8 cellular contexts compared by ENCODE assay signal in genomic region chr12:12725956-12726542, GRCh38. TPM values are rescaled to one million over a fixed set of nuclear protein-coding genes. Genes with fewer than 3 reads are reported as not detected.
A peak's percentile ranks its signal among the peaks of the same experiment; 100 is the strongest.
DNase-seq lines count a peak whose midpoint lies in the region; FAIRE-seq and TF ChIP-seq lines count a peak whose summit lies in the region.

No MANE protein-coding gene starts in this region.

- peak; percentile 55 for TF ChIP-seq POLR2A in GM12891 (IDR thresholded peaks at IDR 0.05; ENCODE audit: low read depth, low read length)
- TF ChIP-seq POLR2A in esophagus muscularis mucosa (IDR thresholded peaks at IDR 0.05; ENCODE audit: low read depth), result no peak
- no peak for TF ChIP-seq POLR2A in prostate gland (IDR thresholded peaks at IDR 0.05)

- intact Hi-C loops in PC-9 (cut with micrococcal nuclease; ENCODE audit: unreplicated experiment), result loop anchor here (1.0 to 10.0 kb wide), 6 partner anchors 9 to 479 kb away; partner anchors contain the start of genes CDKN1B and GPRC5A
- intact Hi-C loops in esophagus muscularis mucosa (cut with DNase I), result loop anchor here (5.0 kb wide), 1 partner anchor 61 kb away; the partner anchor contains the start of gene APOLD1
- intact Hi-C loops in prostate gland (cut with DNase I), result loop anchor here (10.0 kb wide), 1 partner anchor 59 kb away; the partner anchor contains the start of gene APOLD1

- peak overlapping the region; percentile 80 for H2AFZ ChIP-seq in PC-9

- H3K36me3 ChIP-seq in PC-9 (ENCODE audit: low read depth) (peaks cover 18% of the 10 kb centered on the region), esophagus muscularis mucosa (peaks cover 0 to 12% (median 6%) of the 10 kb centered on the region in 4 donors), prostate gland (no peaks in the 10 kb centered on the region)

- no peak for FAIRE-seq in GM12891 (lab: Jason Lieb, UNC)

- no peaks in the 10 kb centered on the region for H3K9me3 ChIP-seq in PC-9 (ENCODE audit: insufficient read depth, low read depth)
- H3K9me3 ChIP-seq in esophagus muscularis mucosa, result no peaks in the 10 kb centered on the region
- H3K9me3 ChIP-seq in prostate gland, result no peaks in the 10 kb centered on the region

- no peaks in the 10 kb centered on the region for H3K9me2 ChIP-seq in PC-9 (ENCODE audit: insufficient read depth)

- H3K4me1 ChIP-seq in PC-9 (replicated peaks; ENCODE audit: insufficient read depth) (peaks cover 20% of the 10 kb centered on the region), esophagus muscularis mucosa (peaks cover 21 to 36% (median 33%) of the 10 kb centered on the region in 4 donors), prostate gland (replicated peaks) (no peaks in the 10 kb centered on the region)

- peak overlapping the region; percentile 96 for H3K4me3 ChIP-seq in PC-9
- H3K4me3 ChIP-seq in esophagus muscularis mucosa, result peak overlapping the region; percentile 69 to 76 (median 72)
- peak overlapping the region; percentile 68 to 79 for H3K4me3 ChIP-seq in prostate gland

- CTCF ChIA-PET in PC-9 (lab: Charles Lee) (interaction anchor here (0.7 to 3.0 kb wide), 2 partner anchors 11 to 112 kb away, joined by 6 to 17 read pairs; no protein-coding TSS in a partner anchor), GM10248 (lab: Yijun Ruan, JAX) (interaction anchor here (0.8 to 8.2 kb wide), 5 partner anchors 7 to 365 kb away, joined by 3 to 72 read pairs (median 3); no protein-coding TSS in a partner anchor)

- peaks cover 75% of the 10 kb centered on the region for H3K79me2 ChIP-seq in PC-9 (ENCODE audit: low read depth)

- peaks cover 43% of the 10 kb centered on the region for H3F3A ChIP-seq in PC-9 (ENCODE audit: insufficient read depth, low read depth)

- POLR2A ChIA-PET in PC-9 (lab: Charles Lee; ENCODE audit: unreplicated experiment) (interaction anchor here (0.6 to 1.0 kb wide), 10 partner anchors 10 to 1077 kb away, joined by 3 to 16 read pairs (median 6); partner anchors contain the start of genes EMP1 and ETV6), GM10248 (lab: Yijun Ruan, JAX) (interaction anchor here (0.6 to 1.6 kb wide), 6 partner anchors 9 to 250 kb away, joined by 3 to 7 read pairs (median 4); partner anchors contain the start of genes CDKN1B and CREBL2)

- H3K27me3 ChIP-seq in PC-9 (ENCODE audit: insufficient read depth, low read depth), result no peaks in the 10 kb centered on the region
- H3K27me3 ChIP-seq in esophagus muscularis mucosa, result no peaks in the 10 kb centered on the region
- no peaks in the 10 kb centered on the region for H3K27me3 ChIP-seq in prostate gland (replicated peaks; ENCODE audit: insufficient read depth)

- TF ChIP-seq CTCF in PC-9 (conservative IDR thresholded peaks at IDR 0.05) (no peak), esophagus muscularis mucosa (IDR thresholded peaks at IDR 0.05) (no peak), prostate gland (IDR thresholded peaks at IDR 0.05) (peak in 1 of 4 experiments; percentile 12), GM10248 (IDR thresholded peaks at IDR 0.05; ENCODE audit: control extremely low read depth, extremely low read depth, low read depth, missing control alignments) (no peak)

- 1% methylated on average over 16 of the region's 26 CpGs for WGBS in esophagus muscularis mucosa
- WGBS in prostate gland, result 2% methylated on average over 26 of the region's 26 CpGs

- no peaks in the 10 kb centered on the region for H4K20me1 ChIP-seq in PC-9 (ENCODE audit: insufficient read depth)

- no TSS peak for BruUV-seq in PC-9 (replicated peaks; lab: Mats Ljungman, UMichigan)

- H3K4me2 ChIP-seq in PC-9, result peak overlapping the region; percentile 100

- no peak for TF ChIP-seq EP300 in esophagus muscularis mucosa (IDR thresholded peaks at IDR 0.05)

- H3K27ac ChIP-seq in PC-9 (peak overlapping the region; percentile 98), esophagus muscularis mucosa (replicated peaks in 1 of 4) (peak overlapping the region; percentile 98 to 100 (median 99)), prostate gland (peak overlapping the region; percentile 100)

- no peak for DNase-seq in GM12891 (ENCODE audit: insufficient read length, low spot score)
- DNase-seq in PC-9, result no peak
- no peak for DNase-seq in esophagus muscularis mucosa (ENCODE audit: extremely low spot score)
- no peak for DNase-seq in prostate gland (ENCODE audit: low spot score)
- DNase-seq in activated CD8-positive, alpha-beta memory T cell treated with anti-CD3 and anti-CD28 coated beads for 24 hours, result no peak
- no peak for DNase-seq in GM19240 (ENCODE audit: insufficient read length, low spot score)
- no peak for DNase-seq in stimulated activated naive CD4-positive, alpha-beta T cell (lab: John Stamatoyannopoulos, UW)
- DNase-seq in GM10248 (ENCODE audit: extremely low spot score), result no peak

TF ChIP-seq in GM12891, 5 proteins besides CTCF, POLR2A, EP300 and RAD21:
- peak; percentile 67; the same call in 1 of the 2 replicates for TF ChIP-seq TAF1 (IDR thresholded peaks at IDR 0.05; ENCODE audit: low read depth, low read length)
- TF ChIP-seq SPI1 (IDR thresholded peaks at IDR 0.05; ENCODE audit: low read depth, low read length), result no peak
- peak; percentile 56; the same call in 1 of the 2 replicates for TF ChIP-seq POLR2AphosphoS5 (IDR thresholded peaks at IDR 0.05; ENCODE audit: low read depth, low read length)

RNA-seq across cellular contexts. Expression of gene CDKN1B, which starts 8.9 kb away (rescaled TPM):
- 11.8 TPM for polyA plus RNA-seq in GM12891 (2012; ENCODE audit: low read depth, missing spikeins)
- 54.9 and 67.5 TPM in 2 replicates for total RNA-seq in PC-9 (2021)
- total RNA-seq in esophagus muscularis mucosa, result 10 to 100 TPM; 48.7 to 97.4 (median 70.6) TPM
- 100 to 1,000 TPM in 1 of 2 donors, 10 to 100 TPM in 1; 73.5 to 110 TPM for total RNA-seq in prostate gland

RNA-seq across cellular contexts. Expression of gene GPR19, which starts 30.1 kb away (rescaled TPM):
- polyA plus RNA-seq in GM12891 (2012; ENCODE audit: low read depth, missing spikeins), result 1.4 TPM
- total RNA-seq in PC-9 (2021) (13.2 and 19.3 TPM in 2 replicates), esophagus muscularis mucosa (1 to 10 TPM in 1 of 4 donors, not detected in 3; 1.7 TPM), prostate gland (not detected)

RNA-seq across cellular contexts. Expression of gene APOLD1, which starts 59.4 kb away (rescaled TPM):
- polyA plus RNA-seq in GM12891 (2012; ENCODE audit: low read depth, missing spikeins), result 2.5 TPM
- total RNA-seq in PC-9 (2021) (23.3 and 24.9 TPM in 2 replicates), esophagus muscularis mucosa (10 to 100 TPM; 13.3 to 49.4 (median 37.1) TPM), prostate gland (10 to 100 TPM; 10.7 to 16.1 TPM)
